In genomic region chr4:123340381-123340701, GRCh38 we compare ENCODE assay signal across 9 cellular contexts. TPM values are rescaled to one million over a fixed set of nuclear protein-coding genes. Genes with fewer than 3 reads are reported as not detected.
DNase-seq lines count a peak whose midpoint lies in the region; ATAC-seq and TF ChIP-seq lines count a peak whose summit lies in the region.
"Had no signal": no experiment of that assay in that cellular context is flagged by ENCODE, and none has a peak within 500 bp of the region (broad histone marks: within the 10 kb centered on the region; RNA-seq: fewer than 3 reads in every experiment).

No MANE protein-coding gene starts in this region.

- WGBS in heart right ventricle, 2 donors: 61 to 77% methylated on average over 7 of the region's 7 CpGs

- H3K9me3 ChIP-seq in heart right ventricle (peaks cover 0 to 7% (median 0%) of the 10 kb centered on the region in 11 donors), thoracic aorta (no peaks in the 10 kb centered on the region)

- no peaks in the 10 kb centered on the region for H3K27me3 ChIP-seq in heart right ventricle
- no peaks in the 10 kb centered on the region for H3K27me3 ChIP-seq in thoracic aorta (replicated peaks; ENCODE audit: insufficient read depth)

- H3K27ac ChIP-seq in heart right ventricle (peak overlapping the region; percentile 63 to 87 (median 77)), thoracic aorta (no peak overlapping the region)

- no peak overlapping the region for H3K4me3 ChIP-seq in heart right ventricle
- no peak overlapping the region for H3K4me3 ChIP-seq in thoracic aorta

- H3K4me1 ChIP-seq in heart right ventricle (peaks cover 3 to 60% (median 27%) of the 10 kb centered on the region in 9 donors), thoracic aorta (ENCODE audit: control insufficient read depth in 1 of 2, low read depth in 2 of 2) (no peaks in the 10 kb centered on the region)

- TF ChIP-seq CTCF in heart right ventricle (IDR thresholded peaks at IDR 0.05) (no peak), thoracic aorta (IDR thresholded peaks at IDR 0.05) (no peak)

- H3K36me3 ChIP-seq in heart right ventricle (no peaks in the 10 kb centered on the region), thoracic aorta (no peaks in the 10 kb centered on the region)

- DNase-seq in SW480 (ENCODE audit: low spot score) (peak; percentile 58), heart right ventricle (no peak), thoracic aorta (ENCODE audit: low spot score) (no peak), GDM1 (lab: John Stamatoyannopoulos, UW) (no peak), NCI-H510A treated with DMSO at 0.1 percent for 48 hours (lab: John Stamatoyannopoulos, UW) (no peak)
- DNase-seq: activated B cell treated with CpG ODN at 0.5 μM for 24 hours, cerebellar nuclear complex had no signal

- ATAC-seq in HG02870 (IDR thresholded peaks at IDR 0.05; ENCODE audit: unreplicated experiment): peak; percentile 46
- peak; percentile 19 to 86 (median 82) for ATAC-seq in heart right ventricle
- peak; percentile 59 for ATAC-seq in thoracic aorta (ENCODE audit: insufficient number of reproducible peaks, low FRiP score, low read depth)
- ATAC-seq in GM18498 (IDR thresholded peaks at IDR 0.05; ENCODE audit: unreplicated experiment): no peak

- intact Hi-C loops in heart right ventricle (cut with DNase I): loop anchor here in 3 of 10 donors (5.0 kb wide), 3 partner anchors 47 to 93 kb away; no protein-coding TSS in a partner anchor

RNA-seq across cellular contexts. Expression of gene SPRY1, which starts 56.3 kb away (rescaled TPM):
- total RNA-seq in heart right ventricle (10 to 100 TPM; 21.6 to 61.7 (median 37.4) TPM), thoracic aorta (100 to 1,000 TPM; 147 to 215 TPM)
- polyA plus RNA-seq in heart right ventricle: 10 to 100 TPM; 30.2 to 42.2 TPM

Comparison
In these comparisons a context has a peak if more than half of its experiments do, and no peak if none do; other contexts are left out.
1. H3K27ac ChIP-seq: peak in heart right ventricle (10 of 10); none in thoracic aorta (0 of 2).